Comparison of ENCODE assay signal across 1 cellular context in the genomic region with DNA sequence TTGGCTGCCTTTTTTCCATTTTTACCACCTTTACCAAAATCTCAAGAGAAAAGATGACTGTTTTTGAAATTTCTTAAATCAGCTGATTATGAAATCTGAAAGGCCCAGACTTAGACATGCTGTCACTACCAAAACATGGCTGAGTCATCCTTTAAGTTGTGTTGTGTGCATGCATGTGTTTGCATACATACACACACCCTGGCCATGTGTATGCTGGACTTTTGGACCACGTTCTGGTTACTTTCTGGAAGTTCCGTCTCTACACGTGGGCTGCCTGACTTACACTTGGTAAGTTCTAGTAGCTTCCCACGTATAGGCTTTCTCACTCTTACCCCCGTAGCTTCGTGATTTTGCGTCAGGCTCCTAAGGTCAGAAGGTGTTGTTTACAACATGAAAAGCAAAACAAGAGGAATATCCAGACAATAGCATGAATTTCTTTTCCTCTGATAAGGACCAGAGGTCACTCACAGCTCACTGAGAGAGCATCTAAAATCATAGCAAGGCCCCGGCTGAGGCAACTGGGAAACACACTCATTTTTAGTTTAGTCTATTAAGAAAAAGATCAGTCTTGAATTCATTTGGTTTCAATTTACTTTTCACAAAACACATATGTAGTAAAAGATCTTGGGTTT.
TF ChIP-seq lines count a peak whose summit lies in the region.

No MANE protein-coding gene starts in this region.

TF ChIP-seq in HepG2, 621 proteins besides CTCF, POLR2A, EP300 and RAD21 (continued from another document):
- TF ChIP-seq MXI1 (IDR thresholded peaks at IDR 0.05; ENCODE audit: borderline replicate concordance, low read depth, low read length), result peak; percentile 60; the same call in 1 of the 3 replicates
- TF ChIP-seq ZFP62 (CRISPR knock-in tag; IDR thresholded peaks at IDR 0.05), result no peak
- TF ChIP-seq, protein P1, sequence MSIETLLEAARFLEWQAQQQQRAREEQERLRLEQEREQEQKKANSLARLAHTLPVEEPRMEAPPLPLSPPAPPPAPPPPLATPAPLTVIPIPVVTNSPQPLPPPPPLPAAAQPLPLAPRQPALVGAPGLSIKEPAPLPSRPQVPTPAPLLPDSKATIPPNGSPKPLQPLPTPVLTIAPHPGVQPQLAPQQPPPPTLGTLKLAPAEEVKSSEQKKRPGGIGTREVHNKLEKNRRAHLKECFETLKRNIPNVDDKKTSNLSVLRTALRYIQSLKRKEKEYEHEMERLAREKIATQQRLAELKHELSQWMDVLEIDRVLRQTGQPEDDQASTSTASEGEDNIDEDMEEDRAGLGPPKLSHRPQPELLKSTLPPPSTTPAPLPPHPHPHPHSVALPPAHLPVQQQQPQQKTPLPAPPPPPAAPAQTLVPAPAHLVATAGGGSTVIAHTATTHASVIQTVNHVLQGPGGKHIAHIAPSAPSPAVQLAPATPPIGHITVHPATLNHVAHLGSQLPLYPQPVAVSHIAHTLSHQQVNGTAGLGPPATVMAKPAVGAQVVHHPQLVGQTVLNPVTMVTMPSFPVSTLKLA (IDR thresholded peaks at IDR 0.05), result peak; percentile 77
- TF ChIP-seq ZNF839 (CRISPR knock-in tag; IDR thresholded peaks at IDR 0.05; ENCODE audit: borderline replicate concordance), result no peak
- TF ChIP-seq, protein P2, sequence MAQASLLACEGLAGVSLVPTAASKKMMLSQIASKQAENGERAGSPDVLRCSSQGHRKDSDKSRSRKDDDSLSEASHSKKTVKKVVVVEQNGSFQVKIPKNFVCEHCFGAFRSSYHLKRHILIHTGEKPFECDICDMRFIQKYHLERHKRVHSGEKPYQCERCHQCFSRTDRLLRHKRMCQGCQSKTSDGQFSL (CRISPR knock-in tag; IDR thresholded peaks at IDR 0.05), result no peak
- TF ChIP-seq NFE2L2 (IDR thresholded peaks at IDR 0.05; ENCODE audit: low read length), result peak; percentile 27; the same call in 1 of the 2 replicates
- TF ChIP-seq ZFP41 (CRISPR knock-in tag; IDR thresholded peaks at IDR 0.05; ENCODE audit: borderline replicate concordance), result no peak
- no peak for TF ChIP-seq KLF9 (CRISPR knock-in tag; IDR thresholded peaks at IDR 0.05; ENCODE audit: low read depth)
